In genomic region chr13:24842533-24843278, GRCh38 we compare ENCODE assay signal across 21 cellular contexts.
DNase-seq lines count a peak whose midpoint lies in the region; ATAC-seq, FAIRE-seq and TF ChIP-seq lines count a peak whose summit lies in the region.
"Had no signal": no experiment of that assay in that cellular context is flagged by ENCODE, and none has a peak within 500 bp of the region (broad histone marks: within the 10 kb centered on the region; RNA-seq: fewer than 3 reads in every experiment).

No MANE protein-coding gene starts in this region.

- no peak for TF ChIP-seq EP300 in K562 (IDR thresholded peaks at IDR 0.05; ENCODE audit: low read length)

- H2AFZ ChIP-seq in K562 (ENCODE audit: low read depth, low read length) (no peak overlapping the region), H9 (ENCODE audit: low read length) (no peak overlapping the region)

- WGBS in K562 (ENCODE audit: insufficient coverage, low coverage, missing lambda C conversion rate): 52% methylated on average over 8 of the region's 9 CpGs
- no CpG with 5 or more reads among the region's 9 CpGs for WGBS in H9 (ENCODE audit: extremely low coverage, insufficient read length, low lambda C conversion rate)

- no peak overlapping the region for H4K5ac ChIP-seq in H9 (ENCODE audit: insufficient read length, low read depth, low read length)

- H3K4me3 ChIP-seq in K562: no peak overlapping the region
- H3K4me3 ChIP-seq: ascending aorta, upper lobe of left lung had no signal

- H3K4me3 Mint-ChIP-seq in HFFc6 (no peak overlapping the region), neural crest cell (no peak overlapping the region), H9 (no peak overlapping the region)
- H3K4me3 Mint-ChIP-seq: CD4-positive, CD25-positive, alpha-beta regulatory T cell; immature natural killer cell; memory B cell; natural killer cell treated with Interleukin-12 subunit alpha and Interleukin-12 subunit beta and Interleukin-15 and Interleukin-18, amount 100 ng/mL, for 72 hours; stimulated activated naive CD8-positive, alpha-beta T cell treated with anti-CD3 and anti-CD28 coated beads, Interleukin-15, Interleukin-2, amounts not matched to agents 100 ng/mL and 50 ng/mL, for 24 hours had no signal

- ATAC-seq in K562: no peak
- ATAC-seq: natural killer cell treated with Interleukin-12 subunit alpha and Interleukin-12 subunit beta and Interleukin-15 and Interleukin-18, amount 100 ng/mL, for 72 hours had no signal

- H3K27ac Mint-ChIP-seq in HFFc6 (no peak overlapping the region), neural crest cell (ENCODE audit: unreplicated experiment) (peak overlapping the region; percentile 45), H9 (no peak overlapping the region)
- H3K27ac Mint-ChIP-seq: CD4-positive, CD25-positive, alpha-beta regulatory T cell; immature natural killer cell; memory B cell; natural killer cell treated with Interleukin-12 subunit alpha and Interleukin-12 subunit beta and Interleukin-15 and Interleukin-18, amount 100 ng/mL, for 72 hours; progenitor cell of endocrine pancreas; stimulated activated naive CD8-positive, alpha-beta T cell treated with anti-CD3 and anti-CD28 coated beads, Interleukin-15, Interleukin-2, amounts not matched to agents 100 ng/mL and 50 ng/mL, for 24 hours had no signal

- no peak overlapping the region for H2BK120ac ChIP-seq in H9 (ENCODE audit: low read depth, low read length, poor library complexity, severe bottlenecking)

- H3K9me3 Mint-ChIP-seq in HFFc6 (no peaks in the 10 kb centered on the region), neural crest cell (no peaks in the 10 kb centered on the region), H9 (no peaks in the 10 kb centered on the region)
- H3K9me3 Mint-ChIP-seq: CD4-positive, CD25-positive, alpha-beta regulatory T cell; immature natural killer cell; memory B cell; natural killer cell treated with Interleukin-12 subunit alpha and Interleukin-12 subunit beta and Interleukin-15 and Interleukin-18, amount 100 ng/mL, for 72 hours; stimulated activated naive CD8-positive, alpha-beta T cell treated with anti-CD3 and anti-CD28 coated beads, Interleukin-15, Interleukin-2, amounts not matched to agents 100 ng/mL and 50 ng/mL, for 24 hours had no signal

- no peak overlapping the region for H2BK15ac ChIP-seq in H9 (ENCODE audit: low read depth, low read length)

- no peak overlapping the region for H3T11ph ChIP-seq in H9 (ENCODE audit: low read length)

- POLR2A ChIA-PET in K562 (lab: Yijun Ruan, JAX): no interaction called here

- DNase-seq in HFFc6 (peak; percentile 4), NOMO-1 treated with DMSO at 0.1 percent for 48 hours (lab: John Stamatoyannopoulos, UW; ENCODE audit: unreplicated experiment) (peak; percentile 87), K562 (ENCODE audit: extremely low read depth in 1 of 4, low spot score in 3 of 4) (no peak), neural crest cell (ENCODE audit: low read depth, low spot score) (no peak), H9 (no peak), 8988T (no peak), NCI-H774 (lab: John Stamatoyannopoulos, UW) (no peak)
- no peak for DNase-seq in stimulated activated CD4-positive, alpha-beta T cell treated with anti-CD3 and anti-CD28 coated beads, Interleukin-4, amount 100 ng/mL, for 24 hours
- DNase-seq: activated CD8-positive, alpha-beta memory T cell treated with anti-CD3 and anti-CD28 coated beads, Interleukin-2, amount 50 U/mL, for 4 hours; CD4-positive, CD25-positive, alpha-beta regulatory T cell; immature natural killer cell; Karpas-422; NCI-H1694 treated with DMSO at 0.1 percent for 48 hours; NCI-H524 treated with DMSO at 0.1 percent for 48 hours had no signal

- H3K4me2 ChIP-seq in K562 (ENCODE audit: insufficient read depth, low read length) (no peak overlapping the region), H9 (ENCODE audit: insufficient read depth, insufficient read length, low read length) (no peak overlapping the region)

- H2BK5ac ChIP-seq in H9 (ENCODE audit: insufficient read length, low read length): no peak overlapping the region

- H3K56ac ChIP-seq in H9 (ENCODE audit: insufficient read length, low read depth, low read length): no peak overlapping the region

- H2BK12ac ChIP-seq in H9 (ENCODE audit: insufficient read length, low read depth, low read length): no peak overlapping the region

- H2BK20ac ChIP-seq in H9 (ENCODE audit: low read depth, low read length, poor library complexity, severe bottlenecking): no peak overlapping the region

- H3K18ac ChIP-seq in H9 (ENCODE audit: insufficient read length, low read depth, low read length): no peak overlapping the region

- H3K36me3 Mint-ChIP-seq in HFFc6 (ENCODE audit: low read depth): no peaks in the 10 kb centered on the region
- no peaks in the 10 kb centered on the region for H3K36me3 Mint-ChIP-seq in neural crest cell (ENCODE audit: low read depth)
- H3K36me3 Mint-ChIP-seq in H9 (ENCODE audit: insufficient read depth in 1 of 3, low read depth in 3 of 3): no peaks in the 10 kb centered on the region
- H3K36me3 Mint-ChIP-seq: CD4-positive, CD25-positive, alpha-beta regulatory T cell; immature natural killer cell; memory B cell; natural killer cell treated with Interleukin-12 subunit alpha and Interleukin-12 subunit beta and Interleukin-15 and Interleukin-18, amount 100 ng/mL, for 72 hours had no signal

- no peaks in the 10 kb centered on the region for H4K20me1 ChIP-seq in K562 (replicated peaks; ENCODE audit: control insufficient read depth, insufficient read depth, low read length)
- no peaks in the 10 kb centered on the region for H4K20me1 ChIP-seq in H9 (ENCODE audit: control insufficient read depth, insufficient read depth, insufficient read length)

- no peaks in the 10 kb centered on the region for H3K9me3 ChIP-seq in K562 (replicated peaks; ENCODE audit: control insufficient read depth, insufficient read depth, low read depth, low read length)
- no peaks in the 10 kb centered on the region for H3K9me3 ChIP-seq in H9 (ENCODE audit: control insufficient read depth, low read depth, low read length)
- H3K9me3 ChIP-seq: ascending aorta, upper lobe of left lung had no signal

- no peak overlapping the region for H3K9ac ChIP-seq in K562 (ENCODE audit: insufficient read depth in 1 of 2, low read depth in 2 of 2, low read length in 2 of 2)
- H3K9ac ChIP-seq in H9 (ENCODE audit: extremely low read depth, insufficient read length, low read length): no peak overlapping the region

- in situ Hi-C loops in K562 (cut with MboI): no loop called here

- H4K91ac ChIP-seq in H9 (ENCODE audit: insufficient read length, low read depth, low read length): no peak overlapping the region

- H3K27me3 ChIP-seq in K562 (ENCODE audit: control insufficient read depth in 2 of 2, insufficient read depth in 2 of 2, low read length in 2 of 2): no peaks in the 10 kb centered on the region
- no peaks in the 10 kb centered on the region for H3K27me3 ChIP-seq in H9 (ENCODE audit: insufficient read depth, low read length)
- H3K27me3 ChIP-seq: ascending aorta, upper lobe of left lung had no signal

- intact Hi-C loops in K562 (cut with micrococcal nuclease): no loop called here

- FAIRE-seq in K562 (lab: Jason Lieb, UNC): no peak
- FAIRE-seq: colon had no signal

- no peaks in the 10 kb centered on the region for H3K23me2 ChIP-seq in H9 (ENCODE audit: insufficient read length, low read depth, low read length, poor library complexity, severe bottlenecking)

- no peak for TF ChIP-seq RAD21 in K562 (CRISPR knock-in tag; conservative IDR thresholded peaks at IDR 0.05 in 1 of 2, IDR thresholded peaks at IDR 0.05 in 1 of 2)

- H3K4ac ChIP-seq in H9 (ENCODE audit: low read depth, low read length): no peak overlapping the region

- no TSS peak for BruUV-seq in K562 (replicated peaks; lab: Mats Ljungman, UMichigan)

- peaks cover 7% of the 10 kb centered on the region for H3K27me3 Mint-ChIP-seq in HFFc6 (ENCODE audit: insufficient read depth)
- H3K27me3 Mint-ChIP-seq in neural crest cell (ENCODE audit: low read depth): peaks cover 7% of the 10 kb centered on the region
- H3K27me3 Mint-ChIP-seq in H9 (ENCODE audit: low read depth): no peaks in the 10 kb centered on the region
- H3K27me3 Mint-ChIP-seq: progenitor cell of endocrine pancreas had no signal

- H3K4me1 Mint-ChIP-seq in HFFc6 (ENCODE audit: low read depth) (no peaks in the 10 kb centered on the region), neural crest cell (no peaks in the 10 kb centered on the region), H9 (peaks cover 11 to 12% of the 10 kb centered on the region in 2 experiments)
- H3K4me1 Mint-ChIP-seq: CD4-positive, CD25-positive, alpha-beta regulatory T cell; immature natural killer cell; memory B cell had no signal

- H3K27ac ChIP-seq in K562 (ENCODE audit: extremely low read depth, low read depth, low read length) (no peak overlapping the region), H9 (ENCODE audit: insufficient read length, low read depth, low read length) (no peak overlapping the region)
- H3K27ac ChIP-seq: ascending aorta, upper lobe of left lung had no signal

- no peaks in the 10 kb centered on the region for H3K36me3 ChIP-seq in K562 (ENCODE audit: control insufficient read depth, insufficient read depth, low read length)
- H3K36me3 ChIP-seq: ascending aorta, upper lobe of left lung had no signal

- H3K79me1 ChIP-seq in H9 (ENCODE audit: insufficient read depth, low read depth, low read length, poor library complexity, severe bottlenecking): no peaks in the 10 kb centered on the region

- no peaks in the 10 kb centered on the region for H3K79me2 ChIP-seq in K562 (ENCODE audit: control insufficient read depth, insufficient read depth, low read length)
- H3K79me2 ChIP-seq in H9 (ENCODE audit: insufficient read depth, low read length): no peaks in the 10 kb centered on the region

- no peaks in the 10 kb centered on the region for H3K9me1 ChIP-seq in K562 (ENCODE audit: control insufficient read depth, insufficient read depth, low read length)

- no peak overlapping the region for H3K14ac ChIP-seq in H9 (ENCODE audit: insufficient read depth, low read length)

- H3K4me1 ChIP-seq in K562 (replicated peaks in 1 of 2; ENCODE audit: control insufficient read depth in 2 of 2, insufficient read depth in 2 of 2, low read length in 2 of 2) (no peaks in the 10 kb centered on the region), H9 (ENCODE audit: insufficient read depth, low read length) (no peaks in the 10 kb centered on the region)
- H3K4me1 ChIP-seq: ascending aorta, upper lobe of left lung had no signal

- no peak overlapping the region for H4K8ac ChIP-seq in H9 (replicated peaks; ENCODE audit: insufficient read length, low read depth, low read length)

- CTCF ChIA-PET in K562 (lab: Yijun Ruan, JAX; ENCODE audit: low intra/inter-chr PET ratio): no interaction called here

- TF ChIP-seq CTCF in HFFc6 (IDR thresholded peaks at IDR 0.05) (no peak), K562 (IDR thresholded peaks at IDR 0.05 in 2 of 3, conservative IDR thresholded peaks at IDR 0.05 in 1 of 3; ENCODE audit: insufficient read depth in 2 of 3, low read depth in 1 of 3, low read length in 3 of 3) (no peak), neural crest cell (conservative IDR thresholded peaks at IDR 0.05) (no peak), H9 (conservative IDR thresholded peaks at IDR 0.05) (no peak)

- no peak overlapping the region for H3K23ac ChIP-seq in H9 (ENCODE audit: insufficient read length, low read depth, low read length)

- no peak overlapping the region for H2AK5ac ChIP-seq in H9 (ENCODE audit: insufficient read length, low read length)

- TF ChIP-seq POLR2A in K562 (conservative IDR thresholded peaks at IDR 0.05): no peak

TF ChIP-seq in K562, 482 proteins besides CTCF, POLR2A, EP300 and RAD21 (continues in another document):
- TF ChIP-seq TBL1XR1 (IDR thresholded peaks at IDR 0.05; ENCODE audit: low read length in 2 of 2): no peak

Comparison
In these comparisons a context has a peak if more than half of its experiments do, and no peak if none do; other contexts are left out.
1. DNase-seq: peak in HFFc6 (single experiment) and NOMO-1 treated with DMSO at 0.1 percent for 48 hours (single experiment); none in K562 (0 of 4), neural crest cell (single experiment), stimulated activated CD4-positive, alpha-beta T cell treated with anti-CD3 and anti-CD28 coated beads, Interleukin-4, amount 100 ng/mL, for 24 hours (single experiment), H9 (single experiment), 8988T (single experiment) and NCI-H774 (single experiment).